ENCODE assay signal across 8 cellular contexts in the genomic region with DNA sequence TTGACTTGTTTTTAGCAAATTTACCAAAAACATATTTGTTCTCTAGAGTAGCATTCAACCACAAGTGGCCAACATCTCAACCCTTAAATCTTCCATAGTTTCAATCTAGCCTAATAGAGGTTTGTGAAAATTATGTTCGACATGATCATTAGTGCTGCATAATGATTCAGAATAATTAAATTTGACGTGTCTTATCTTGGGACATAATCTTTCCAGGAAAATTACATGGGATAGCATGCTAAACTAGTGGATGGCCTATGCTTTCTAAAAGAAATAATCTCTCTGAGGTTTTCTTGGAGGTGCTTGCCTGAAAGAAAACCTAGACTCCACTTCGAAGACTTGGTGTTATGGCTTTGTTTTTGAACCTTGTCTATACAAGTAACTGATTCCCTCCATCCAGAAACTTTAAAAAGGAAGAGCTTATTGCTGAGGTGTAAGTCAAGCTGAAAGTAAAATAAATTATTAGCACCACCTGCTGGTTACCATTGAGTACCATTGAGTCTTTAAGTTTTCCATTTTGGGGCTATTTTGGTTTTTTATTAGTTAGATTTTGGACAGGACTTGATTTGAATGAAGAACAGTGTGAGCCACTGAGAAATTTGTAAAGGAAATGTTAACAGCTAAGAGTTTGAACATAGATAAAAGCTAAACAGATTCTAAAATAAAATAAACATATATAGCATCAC. TPM values are rescaled to one million over a fixed set of nuclear protein-coding genes. Genes with fewer than 3 reads are reported as not detected.
DNase-seq lines count a peak whose midpoint lies in the region; ATAC-seq and TF ChIP-seq lines count a peak whose summit lies in the region.

No MANE protein-coding gene starts in this region.

- H3K27ac ChIP-seq in AG04450 (ENCODE audit: low read depth, low read length) = no peak overlapping the region
- no peak overlapping the region for H3K27ac ChIP-seq in OCI-LY7 (ENCODE audit: low read depth, low read length, poor library complexity, severe bottlenecking)
- no peak overlapping the region for H3K27ac ChIP-seq in psoas muscle

- H3K4me1 ChIP-seq in OCI-LY7 (ENCODE audit: insufficient read depth, low read length, poor library complexity, severe bottlenecking) = no peaks in the 10 kb centered on the region
- no peaks in the 10 kb centered on the region for H3K4me1 ChIP-seq in psoas muscle

- H3K36me3 ChIP-seq in GM06990 (ENCODE audit: control insufficient read depth, insufficient read depth, low read length) (peaks cover 8% of the 10 kb centered on the region), OCI-LY7 (ENCODE audit: insufficient read depth, low read length) (peaks cover 59% of the 10 kb centered on the region), psoas muscle (ENCODE audit: insufficient read depth in 1 of 2, low read depth in 1 of 2) (peaks cover 4 to 59% of the 10 kb centered on the region in 2 donors)

- no peak overlapping the region for H3K27ac Mint-ChIP-seq in effector memory CD8-positive, alpha-beta T cell

- peaks cover 0 to 3% of the 10 kb centered on the region in 2 donors for H3K4me1 Mint-ChIP-seq in effector memory CD8-positive, alpha-beta T cell (ENCODE audit: low read depth in 2 of 2)

- H3K9me2 ChIP-seq in OCI-LY7 (ENCODE audit: insufficient read depth, low read length) = no peaks in the 10 kb centered on the region

- H4K20me1 ChIP-seq in OCI-LY7 (ENCODE audit: insufficient read depth, low read length) = no peaks in the 10 kb centered on the region

- TF ChIP-seq CTCF in AG04450 (IDR thresholded peaks at IDR 0.05; ENCODE audit: low read depth, low read length) (peak; percentile 54), GM06990 (IDR thresholded peaks at IDR 0.05; ENCODE audit: insufficient read depth, low read length, poor library complexity, severe bottlenecking) (peak; percentile 43), OCI-LY7 (conservative IDR thresholded peaks at IDR 0.05; ENCODE audit: low read length) (peak; percentile 93), psoas muscle (IDR thresholded peaks at IDR 0.05) (peak; percentile 46)

- H3K4me3 Mint-ChIP-seq in effector memory CD8-positive, alpha-beta T cell = no peak overlapping the region

- intact Hi-C loops in OCI-LY7 (cut with micrococcal nuclease; ENCODE audit: unreplicated experiment) (loop anchor here (1.0 to 5.0 kb wide), 2 partner anchors 233 to 461 kb away; no protein-coding TSS in a partner anchor), psoas muscle (cut with DNase I) (loop anchor here in 1 of 2 donors (2.0 kb wide), 1 partner anchor 235 kb away; no protein-coding TSS in a partner anchor)

- CTCF ChIA-PET in AG04450 (lab: Charles Lee) = interaction anchor here (0.7 to 5.3 kb wide), 33 partner anchors 8 to 487 kb away, joined by 3 to 105 read pairs (median 4); no protein-coding TSS in a partner anchor
- CTCF ChIA-PET in OCI-LY7 (lab: Charles Lee; ENCODE audit: unreplicated experiment) = interaction anchor here (1.0 kb wide), 1 partner anchor 88 kb away, joined by 4 read pairs; no protein-coding TSS in a partner anchor

- H3K27me3 ChIP-seq in AG04450 (ENCODE audit: control insufficient read depth, insufficient read depth, low read length) (no peaks in the 10 kb centered on the region), GM06990 (replicated peaks; ENCODE audit: control insufficient read depth, insufficient read depth, low read length) (no peaks in the 10 kb centered on the region), psoas muscle (ENCODE audit: insufficient read depth in 3 of 3, low read length in 2 of 3) (no peaks in the 10 kb centered on the region)

- peaks cover 61% of the 10 kb centered on the region for H3K36me3 Mint-ChIP-seq in effector memory CD8-positive, alpha-beta T cell (ENCODE audit: insufficient read depth)

- H3K9me3 Mint-ChIP-seq in effector memory CD8-positive, alpha-beta T cell = no peaks in the 10 kb centered on the region

- no peak overlapping the region for H3K4me2 ChIP-seq in OCI-LY7 (ENCODE audit: low read length)

- BruUV-seq in OCI-LY7 (replicated peaks; lab: Mats Ljungman, UMichigan) = no TSS peak

- H3K27me3 Mint-ChIP-seq in effector memory CD8-positive, alpha-beta T cell = no peaks in the 10 kb centered on the region

- no peak for DNase-seq in AG04450 (ENCODE audit: low read depth, low spot score)
- no peak for DNase-seq in GM06990 (ENCODE audit: extremely low read depth, insufficient read length)
- DNase-seq in OCI-LY7 (ENCODE audit: low spot score) = peak; percentile 60
- DNase-seq in effector memory CD8-positive, alpha-beta T cell = no peak
- DNase-seq in psoas muscle = no peak
- no peak for DNase-seq in middle frontal gyrus (ENCODE audit: extremely low spot score, low spot score)
- DNase-seq in NCI-H1436 treated with DMSO at 0.1 percent for 48 hours (lab: John Stamatoyannopoulos, UW) = no peak

- H3K9me3 ChIP-seq in AG04450 (ENCODE audit: control insufficient read depth, insufficient read depth, low read length) (no peaks in the 10 kb centered on the region), OCI-LY7 (ENCODE audit: low read length) (no peaks in the 10 kb centered on the region), psoas muscle (no peaks in the 10 kb centered on the region)

- no peak overlapping the region for H3K4me3 ChIP-seq in AG04450 (ENCODE audit: low read depth, low read length)
- H3K4me3 ChIP-seq in GM06990 (replicated peaks; ENCODE audit: low read depth, low read length) = no peak overlapping the region
- H3K4me3 ChIP-seq in OCI-LY7 (ENCODE audit: low read depth, low read length, poor library complexity, severe bottlenecking) = no peak overlapping the region
- no peak overlapping the region for H3K4me3 ChIP-seq in psoas muscle

- ATAC-seq in effector memory CD8-positive, alpha-beta T cell (replicated peaks) = peak; percentile 56
- ATAC-seq in psoas muscle (no peak), GM18502 (IDR thresholded peaks at IDR 0.05; ENCODE audit: poor library complexity, unreplicated experiment) (no peak)

- no peak overlapping the region for H2AFZ ChIP-seq in OCI-LY7 (ENCODE audit: low read length)

- no peaks in the 10 kb centered on the region for H3K79me2 ChIP-seq in OCI-LY7 (ENCODE audit: insufficient read depth, low read depth, low read length)

- POLR2A ChIA-PET in AG04450 (lab: Yijun Ruan, JAX) = interaction anchor here (0.6 kb wide), 1 partner anchor 13 kb away, joined by 3 read pairs; no protein-coding TSS in a partner anchor
- POLR2A ChIA-PET in OCI-LY7 (lab: Charles Lee) = interaction anchor here (0.6 to 1.4 kb wide), 6 partner anchors 13 to 234 kb away, joined by 3 to 11 read pairs (median 3); no protein-coding TSS in a partner anchor

- WGBS in psoas muscle, 3 donors = 72 to 75% (median 72%) methylated on average over 3 of the region's 3 CpGs

RNA-seq across cellular contexts. Expression of a gene that starts 32.7 kb away (rescaled TPM):
- polyA plus RNA-seq in AG04450 (2011; rRNA removed) (204 and 245 TPM in 2 replicates), psoas muscle (100 to 1,000 TPM in 1 of 3 donors, 10 to 100 TPM in 2; 75.4 to 176 (median 93.3) TPM)
- 79.1 and 85.7 TPM in 2 replicates for polyA minus RNA-seq in AG04450 (2011; rRNA and poly(A)+ RNA removed)
- 121 and 130 TPM in 2 replicates for total RNA-seq in OCI-LY7 (2014; rRNA removed; shearing (Covaris generic))
- total RNA-seq in OCI-LY7 (2022) (118 and 152 TPM in 2 replicates), psoas muscle (10 to 100 TPM; 58.1 to 85.0 (median 62.4) TPM)

Comparison
In these comparisons a context has a peak if more than half of its experiments do, and no peak if none do; other contexts are left out.
1. CTCF ChIP-seq: peak in every context shown above with its lines; median percentile 93 in OCI-LY7; 54 in AG04450; 46 in psoas muscle; 43 in GM06990.